In genomic region chr20:12788936-12789335, GRCh38 we compare ENCODE assay signal across 28 cellular contexts.
"Had no signal": no experiment of that assay in that cellular context is flagged by ENCODE, and none has a peak within 500 bp of the region (broad histone marks: within the 10 kb centered on the region; RNA-seq: fewer than 3 reads in every experiment).

No MANE protein-coding gene starts in this region.

- H3K36me3 Mint-ChIP-seq: naive B cell; natural killer cell treated with Interleukin-12 subunit alpha and Interleukin-12 subunit beta and Interleukin-15 and Interleukin-18, amount 100 ng/mL, for 72 hours; neural progenitor cell; stimulated activated naive B cell treated with anti-CD40 and anti-IgM and Interleukin-4, amounts not matched to agents 10 μg/mL and 1 μg/mL and 100 μg/mL, for 72 hours had no signal

- H3K9me3 Mint-ChIP-seq: natural killer cell treated with Interleukin-12 subunit alpha and Interleukin-12 subunit beta and Interleukin-15 and Interleukin-18, amount 100 ng/mL, for 72 hours; neural progenitor cell had no signal

- H3K4me2 ChIP-seq: neural progenitor cell had no signal

- H3K4me1 ChIP-seq: heart left ventricle, left lung, lower lobe of right lung, parathyroid adenoma, psoas muscle, right atrium auricular region, stomach, testis, thyroid gland, transverse colon, upper lobe of left lung, vagina had no signal

- H3K9me3 ChIP-seq: heart left ventricle, left lung, lower lobe of right lung, neutrophil, psoas muscle, right atrium auricular region, stomach, testis, thyroid gland, transverse colon, upper lobe of left lung, vagina had no signal

- H3K27ac Mint-ChIP-seq: natural killer cell treated with Interleukin-12 subunit alpha and Interleukin-12 subunit beta and Interleukin-15 and Interleukin-18, amount 100 ng/mL, for 72 hours; neural progenitor cell; stimulated activated naive B cell treated with anti-CD40 and anti-IgM and Interleukin-4, amounts not matched to agents 10 μg/mL and 1 μg/mL and 100 μg/mL, for 72 hours had no signal

- H3K4me3 ChIP-seq: heart left ventricle, left lung, lower lobe of right lung, neural progenitor cell, psoas muscle, right atrium auricular region, skin epidermis, stomach, testis, thyroid gland, transverse colon, upper lobe of left lung, vagina had no signal

- H3K4me1 Mint-ChIP-seq: naive B cell; stimulated activated naive B cell treated with anti-CD40 and anti-IgM and Interleukin-4, amounts not matched to agents 10 μg/mL and 1 μg/mL and 100 μg/mL, for 72 hours had no signal

- H3K4me3 Mint-ChIP-seq: naive B cell; natural killer cell treated with Interleukin-12 subunit alpha and Interleukin-12 subunit beta and Interleukin-15 and Interleukin-18, amount 100 ng/mL, for 72 hours; neural progenitor cell; stimulated activated naive B cell treated with anti-CD40 and anti-IgM and Interleukin-4, amounts not matched to agents 10 μg/mL and 1 μg/mL and 100 μg/mL, for 72 hours had no signal

- H2AFZ ChIP-seq: neural progenitor cell, parathyroid adenoma had no signal

- H3K79me2 ChIP-seq: parathyroid adenoma had no signal

- H3K27me3 ChIP-seq: heart left ventricle, left lung, neural progenitor cell, neutrophil, right atrium auricular region, stomach, testis, thyroid gland, transverse colon, upper lobe of left lung, vagina had no signal

- H3K27me3 Mint-ChIP-seq: natural killer cell treated with Interleukin-12 subunit alpha and Interleukin-12 subunit beta and Interleukin-15 and Interleukin-18, amount 100 ng/mL, for 72 hours; stimulated activated naive B cell treated with anti-CD40 and anti-IgM and Interleukin-4, amounts not matched to agents 10 μg/mL and 1 μg/mL and 100 μg/mL, for 72 hours had no signal

- H3K36me3 ChIP-seq: heart left ventricle, left lung, lower lobe of right lung, neural progenitor cell, neutrophil, right atrium auricular region, stomach, thyroid gland, transverse colon, upper lobe of left lung, vagina had no signal

- H3K27ac ChIP-seq: heart left ventricle, left lung, lower lobe of right lung, neural progenitor cell, neutrophil, parathyroid adenoma, psoas muscle, right atrium auricular region, skin epidermis, stomach, testis, thyroid gland, transverse colon, upper lobe of left lung, vagina had no signal

- H3K9ac ChIP-seq: neural progenitor cell, parathyroid adenoma had no signal

- DNase-seq: heart left ventricle; kidney glomerular epithelial cell; left cardiac atrium; left lung; lower lobe of right lung; mammary epithelial cell; mesenchymal stem cell; naive B cell; occipital lobe; psoas muscle; stimulated activated CD4-positive, alpha-beta T cell treated with anti-CD3 and anti-CD28 coated beads, Interleukin-12 subunit alpha, Interleukin-12 subunit beta, amount 100 ng/mL, for 4 hours; stimulated activated CD4-positive, alpha-beta T cell treated with anti-CD3 and anti-CD28 coated beads, Interleukin-15, amount 100 ng/mL, for 24 hours; stimulated activated CD4-positive, alpha-beta T cell treated with anti-CD3 and anti-CD28 coated beads, Interleukin-2, amount 100 ng/mL, for 24 hours; stimulated activated CD4-positive, alpha-beta T cell treated with anti-CD3 and anti-CD28 coated beads, Interleukin-4, amount 100 ng/mL, for 1 hour; stimulated activated naive B cell treated with anti-CD40 and anti-IgM and Interleukin-4, amounts not matched to agents 10 μg/mL and 1 μg/mL and 100 μg/mL, for 72 hours; stimulated activated naive CD8-positive, alpha-beta T cell treated with anti-CD3 and anti-CD28 coated beads, Interleukin-15, Interleukin-2, amounts not matched to agents 100 U/mL and 50 U/mL, for 24 hours; stomach; testis; thyroid gland; transverse colon; upper lobe of left lung had no signal
